In the genomic region with DNA sequence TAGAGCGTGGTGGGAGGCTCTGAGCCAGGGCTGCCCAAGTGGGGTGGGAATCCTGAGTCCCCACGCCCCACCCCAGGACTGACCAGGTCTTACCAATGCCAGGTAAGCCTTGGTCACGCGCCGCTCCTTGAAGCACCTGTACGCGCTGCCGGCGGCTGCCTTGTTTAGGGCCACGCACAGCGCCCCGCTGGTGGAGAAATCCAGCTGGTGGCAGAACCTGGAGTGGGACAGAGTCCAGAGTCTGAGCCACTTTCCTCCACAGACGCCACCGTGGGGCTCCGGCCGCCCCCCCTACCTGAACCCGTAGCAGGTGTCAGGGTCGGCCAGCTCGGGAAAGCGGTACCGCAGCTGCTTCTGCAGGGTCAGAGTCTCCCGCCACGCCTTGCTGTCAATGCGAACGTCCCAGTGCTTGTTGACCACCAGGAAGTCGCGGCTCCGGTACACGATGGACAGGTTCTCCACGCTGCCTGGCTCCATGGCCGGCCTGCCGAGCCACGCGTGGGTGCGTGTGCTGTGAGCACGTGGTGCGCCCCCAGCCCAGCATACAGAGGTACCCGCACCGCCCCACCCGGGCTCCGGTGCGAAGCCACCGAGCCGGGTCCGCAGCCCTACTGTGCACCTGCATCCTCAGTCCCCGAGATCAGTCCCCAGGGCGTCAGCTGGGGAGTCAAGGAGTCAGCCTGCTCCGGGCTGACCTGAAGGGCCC, we compare ENCODE assay signal across 8 cellular contexts. TPM values are rescaled to one million over a fixed set of nuclear protein-coding genes. Genes with fewer than 3 reads are reported as not detected.
DNase-seq lines count a peak whose midpoint lies in the region; ATAC-seq and TF ChIP-seq lines count a peak whose summit lies in the region.

No MANE protein-coding gene starts in this region.

- H3K4me1 ChIP-seq in tibial artery: peaks cover 0 to 48% (median 21%) of the 10 kb centered on the region in 4 donors

- intact Hi-C loops in activated T-helper 1 cell treated with anti-CD3 and anti-CD28 coated beads, Interleukin-12 subunit alpha, Interleukin-12 subunit beta, Interleukin-2, Interleukin-4 antibody, amounts not matched to agents 30 ng/mL and 10 ng/mL and 1 ng/mL, durations not matched to agents 14 hours and 24 hours and 36 hours (cut with micrococcal nuclease): loop anchor here (5.0 kb wide), 3 partner anchors 45 to 635 kb away; a partner anchor contains a TSS
- intact Hi-C loops in left colon (cut with DNase I, micrococcal nuclease) (no loop called here), tibial artery (cut with DNase I; ENCODE audit: low total_unique reads) (loop anchor here (2.0 kb wide), 1 partner anchor 75 kb away; no protein-coding TSS in a partner anchor)

- peak overlapping the region; percentile 71 to 75 for H3K27ac ChIP-seq in tibial artery

- peaks cover 51% of the 10 kb centered on the region for H3K36me3 Mint-ChIP-seq in activated T-cell treated with anti-CD3 and anti-CD28 coated beads, Interleukin-2, amount 50 U/mL, for 24 hours (ENCODE audit: low read depth)
- peaks cover 7% of the 10 kb centered on the region for H3K36me3 Mint-ChIP-seq in activated T-helper 1 cell treated with anti-CD3 and anti-CD28 coated beads, Interleukin-12 subunit alpha, Interleukin-12 subunit beta, Interleukin-2, Interleukin-4 antibody, amounts not matched to agents 30 ng/mL and 10 ng/mL and 1 ng/mL, durations not matched to agents 14 hours and 24 hours and 36 hours (ENCODE audit: low read depth)

- H3K4me1 Mint-ChIP-seq in activated T-cell treated with anti-CD3 and anti-CD28 coated beads, Interleukin-2, amount 50 U/mL, for 24 hours (ENCODE audit: low read depth): peaks cover 18% of the 10 kb centered on the region
- no peaks in the 10 kb centered on the region for H3K4me1 Mint-ChIP-seq in activated T-helper 1 cell treated with anti-CD3 and anti-CD28 coated beads, Interleukin-12 subunit alpha, Interleukin-12 subunit beta, Interleukin-2, Interleukin-4 antibody, amounts not matched to agents 30 ng/mL and 10 ng/mL and 1 ng/mL, durations not matched to agents 14 hours and 24 hours and 36 hours (ENCODE audit: low read depth)

- TF ChIP-seq CTCF in tibial artery (IDR thresholded peaks at IDR 0.05): no peak

- peaks cover 0 to 14% (median 0%) of the 10 kb centered on the region in 3 donors for H3K36me3 ChIP-seq in tibial artery

- peak overlapping the region; percentile 92 to 100 for H3K4me3 ChIP-seq in tibial artery

- H3K27me3 ChIP-seq in tibial artery: peaks cover 0 to 17% of the 10 kb centered on the region in 2 donors

- no peak for DNase-seq in activated T-cell treated with anti-CD3 and anti-CD28 coated beads, Interleukin-2, amount 50 U/mL, for 24 hours
- no peak for DNase-seq in activated T-cell treated with anti-CD3 and anti-CD28 coated beads, Interleukin-2, amount 50 U/mL, for 1 hour
- no peak for DNase-seq in activated T-helper 1 cell treated with anti-CD3 and anti-CD28 coated beads, Interleukin-12 subunit alpha, Interleukin-12 subunit beta, Interleukin-2, Interleukin-4 antibody, amounts not matched to agents 30 ng/mL and 10 ng/mL and 1 ng/mL, durations not matched to agents 14 hours and 24 hours and 36 hours (ENCODE audit: low spot score)
- DNase-seq in left colon (peak in 1 of 2 donors; percentile 45), tibial artery (no peak), HPDE6-E6E7 (ENCODE audit: extremely low spot score) (no peak), dedifferentiated amniotic fluid mesenchymal stem cell (ENCODE audit: extremely low spot score) (no peak), hippocampal formation (lab: John Stamatoyannopoulos, UW) (no peak)

- no peaks in the 10 kb centered on the region for H3K9me3 Mint-ChIP-seq in activated T-cell treated with anti-CD3 and anti-CD28 coated beads, Interleukin-2, amount 50 U/mL, for 24 hours
- no peaks in the 10 kb centered on the region for H3K9me3 Mint-ChIP-seq in activated T-helper 1 cell treated with anti-CD3 and anti-CD28 coated beads, Interleukin-12 subunit alpha, Interleukin-12 subunit beta, Interleukin-2, Interleukin-4 antibody, amounts not matched to agents 30 ng/mL and 10 ng/mL and 1 ng/mL, durations not matched to agents 14 hours and 24 hours and 36 hours

- peak; percentile 11 for ATAC-seq in left colon

- H3K27ac Mint-ChIP-seq in activated T-cell treated with anti-CD3 and anti-CD28 coated beads, Interleukin-2, amount 50 U/mL, for 24 hours: peak overlapping the region; percentile 90
- peak overlapping the region; percentile 79 for H3K27ac Mint-ChIP-seq in activated T-helper 1 cell treated with anti-CD3 and anti-CD28 coated beads, Interleukin-12 subunit alpha, Interleukin-12 subunit beta, Interleukin-2, Interleukin-4 antibody, amounts not matched to agents 30 ng/mL and 10 ng/mL and 1 ng/mL, durations not matched to agents 14 hours and 24 hours and 36 hours

- no peaks in the 10 kb centered on the region for H3K27me3 Mint-ChIP-seq in activated T-cell treated with anti-CD3 and anti-CD28 coated beads, Interleukin-2, amount 50 U/mL, for 24 hours
- no peaks in the 10 kb centered on the region for H3K27me3 Mint-ChIP-seq in activated T-helper 1 cell treated with anti-CD3 and anti-CD28 coated beads, Interleukin-12 subunit alpha, Interleukin-12 subunit beta, Interleukin-2, Interleukin-4 antibody, amounts not matched to agents 30 ng/mL and 10 ng/mL and 1 ng/mL, durations not matched to agents 14 hours and 24 hours and 36 hours (ENCODE audit: insufficient read depth)

- H3K4me3 Mint-ChIP-seq in activated T-cell treated with anti-CD3 and anti-CD28 coated beads, Interleukin-2, amount 50 U/mL, for 24 hours: peak overlapping the region; percentile 93
- peak overlapping the region; percentile 92 for H3K4me3 Mint-ChIP-seq in activated T-helper 1 cell treated with anti-CD3 and anti-CD28 coated beads, Interleukin-12 subunit alpha, Interleukin-12 subunit beta, Interleukin-2, Interleukin-4 antibody, amounts not matched to agents 30 ng/mL and 10 ng/mL and 1 ng/mL, durations not matched to agents 14 hours and 24 hours and 36 hours

- no peaks in the 10 kb centered on the region for H3K9me3 ChIP-seq in tibial artery

RNA-seq across cellular contexts. Expression of a gene that starts 0.8 kb away (rescaled TPM):
- 49.4 and 49.9 TPM in 2 replicates for total RNA-seq in activated T-helper 1 cell treated with anti-CD3 and anti-CD28 coated beads, Interleukin-12 subunit alpha, Interleukin-12 subunit beta, Interleukin-2, Interleukin-4 antibody, amounts not matched to agents 30 ng/mL and 10 ng/mL and 1 ng/mL, durations not matched to agents 14 hours and 24 hours and 36 hours
- total RNA-seq in left colon: 10 to 100 TPM; 21.3 to 24.1 TPM

RNA-seq across cellular contexts. Expression of a gene that starts 1.0 kb away (rescaled TPM):
- total RNA-seq in activated T-helper 1 cell treated with anti-CD3 and anti-CD28 coated beads, Interleukin-12 subunit alpha, Interleukin-12 subunit beta, Interleukin-2, Interleukin-4 antibody, amounts not matched to agents 30 ng/mL and 10 ng/mL and 1 ng/mL, durations not matched to agents 14 hours and 24 hours and 36 hours: 142 and 154 TPM in 2 replicates
- total RNA-seq in left colon: 10 to 100 TPM in 1 of 2 donors, 1 to 10 TPM in 1; 9.5 to 20.3 TPM

RNA-seq across cellular contexts. Expression of a gene that starts 13.1 kb away (rescaled TPM):
- not detected in 2 replicates for total RNA-seq in activated T-helper 1 cell treated with anti-CD3 and anti-CD28 coated beads, Interleukin-12 subunit alpha, Interleukin-12 subunit beta, Interleukin-2, Interleukin-4 antibody, amounts not matched to agents 30 ng/mL and 10 ng/mL and 1 ng/mL, durations not matched to agents 14 hours and 24 hours and 36 hours
- under 1 TPM; 0.40 to 0.53 TPM for total RNA-seq in left colon

RNA-seq across cellular contexts. Expression of a gene that starts 26.9 kb away (rescaled TPM):
- not detected in 2 replicates for total RNA-seq in activated T-helper 1 cell treated with anti-CD3 and anti-CD28 coated beads, Interleukin-12 subunit alpha, Interleukin-12 subunit beta, Interleukin-2, Interleukin-4 antibody, amounts not matched to agents 30 ng/mL and 10 ng/mL and 1 ng/mL, durations not matched to agents 14 hours and 24 hours and 36 hours
- 1 to 10 TPM; 6.4 to 7.0 TPM for total RNA-seq in left colon

RNA-seq across cellular contexts. Expression of a gene that starts 46.6 kb away (rescaled TPM):
- 41.0 and 43.1 TPM in 2 replicates for total RNA-seq in activated T-helper 1 cell treated with anti-CD3 and anti-CD28 coated beads, Interleukin-12 subunit alpha, Interleukin-12 subunit beta, Interleukin-2, Interleukin-4 antibody, amounts not matched to agents 30 ng/mL and 10 ng/mL and 1 ng/mL, durations not matched to agents 14 hours and 24 hours and 36 hours
- total RNA-seq in left colon: 10 to 100 TPM; 36.0 to 50.2 TPM

Comparison
In these comparisons a context has a peak if more than half of its experiments do, and no peak if none do; other contexts are left out.
1. intact Hi-C loops: an anchor here in activated T-helper 1 cell treated with anti-CD3 and anti-CD28 coated beads, Interleukin-12 subunit alpha, Interleukin-12 subunit beta, Interleukin-2, Interleukin-4 antibody, amounts not matched to agents 30 ng/mL and 10 ng/mL and 1 ng/mL, durations not matched to agents 14 hours and 24 hours and 36 hours (5.0 kb wide) and tibial artery (2.0 kb wide); none called in left colon.